Comparison of ENCODE assay signal across 19 cellular contexts in genomic region chr1:94031591-94031990, GRCh38.
"Had no signal": no experiment of that assay in that cellular context is flagged by ENCODE, and none has a peak within 500 bp of the region (broad histone marks: within the 10 kb centered on the region; RNA-seq: fewer than 3 reads in every experiment).

No MANE protein-coding gene starts in this region.

- H3K36me3 ChIP-seq: sigmoid colon, thoracic aorta had no signal

- ATAC-seq: activated T-helper 17 cell treated with anti-CD3 and anti-CD28 coated beads, Interleukin-2, amount 50 U/mL, for 72 hours; mucosa of descending colon; T-cell had no signal

- H3K27ac Mint-ChIP-seq: activated naive CD8-positive, alpha-beta T cell treated with anti-CD3 and anti-CD28 coated beads, Interleukin-2, amount 10 ng/mL, durations not matched to agents 7 days and 5 days; activated T-cell treated with anti-CD3 and anti-CD28 coated beads, Interleukin-2, amount 50 U/mL, for 24 hours; activated T-helper 17 cell treated with anti-CD3 and anti-CD28 coated beads, Interleukin-2, amount 50 U/mL, for 72 hours; T-cell; T-helper 2 cell treated with Interferon-gamma antibody and Interleukin-4, amounts not matched to agents 5 μg/mL and 100 μg/mL, for 36 hours had no signal

- H3K36me3 Mint-ChIP-seq: activated naive CD8-positive, alpha-beta T cell treated with anti-CD3 and anti-CD28 coated beads, Interleukin-2, amount 10 ng/mL, durations not matched to agents 7 days and 5 days; T-cell had no signal

- H3K4me1 ChIP-seq: sigmoid colon had no signal

- H3K4me3 Mint-ChIP-seq: activated naive CD8-positive, alpha-beta T cell treated with anti-CD3 and anti-CD28 coated beads, Interleukin-2, amount 10 ng/mL, durations not matched to agents 7 days and 5 days; activated T-cell treated with anti-CD3 and anti-CD28 coated beads, Interleukin-2, amount 50 U/mL, for 24 hours; activated T-helper 17 cell treated with anti-CD3 and anti-CD28 coated beads, Interleukin-2, amount 50 U/mL, for 72 hours; nephron progenitor cell; T-cell; T-helper 2 cell treated with Interferon-gamma antibody and Interleukin-4, amounts not matched to agents 5 μg/mL and 100 μg/mL, for 36 hours had no signal

- H3K4me1 Mint-ChIP-seq: activated naive CD8-positive, alpha-beta T cell treated with anti-CD3 and anti-CD28 coated beads, Interleukin-2, amount 10 ng/mL, durations not matched to agents 7 days and 5 days; activated T-helper 17 cell treated with anti-CD3 and anti-CD28 coated beads, Interleukin-2, amount 50 U/mL, for 72 hours; T-cell had no signal

- H3K27ac ChIP-seq: sigmoid colon, thoracic aorta had no signal

- DNase-seq: activated CD8-positive, alpha-beta memory T cell treated with anti-CD3 and anti-CD28 coated beads for 24 hours; activated CD8-positive, alpha-beta memory T cell treated with anti-CD3 and anti-CD28 coated beads, Interleukin-2, amount 50 U/mL, for 4 hours; activated naive CD4-positive, alpha-beta T cell; activated naive CD8-positive, alpha-beta T cell treated with anti-CD3 and anti-CD28 coated beads, Interleukin-2, amount 10 ng/mL, durations not matched to agents 7 days and 5 days; activated T-cell treated with anti-CD3 and anti-CD28 coated beads, Interleukin-2, amount 50 U/mL, for 24 hours; amygdala; cerebellar nuclear complex; effector CD4-positive, alpha-beta T cell; mucosa of descending colon; nephron progenitor cell; occipital lobe; sigmoid colon; stimulated activated CD4-positive, alpha-beta T cell treated with anti-CD3 and anti-CD28 coated beads, Interleukin-2, amount 100 ng/mL, for 48 hours; stimulated activated naive CD4-positive, alpha-beta T cell; T-cell had no signal

- H3K27me3 ChIP-seq: sigmoid colon had no signal

- H3K4me3 ChIP-seq: mucosa of descending colon, sigmoid colon, smooth muscle cell, thoracic aorta had no signal

- H3K9me3 Mint-ChIP-seq: activated naive CD8-positive, alpha-beta T cell treated with anti-CD3 and anti-CD28 coated beads, Interleukin-2, amount 10 ng/mL, durations not matched to agents 7 days and 5 days; activated T-cell treated with anti-CD3 and anti-CD28 coated beads, Interleukin-2, amount 50 U/mL, for 24 hours; activated T-helper 17 cell treated with anti-CD3 and anti-CD28 coated beads, Interleukin-2, amount 50 U/mL, for 72 hours; nephron progenitor cell; T-cell; T-helper 2 cell treated with Interferon-gamma antibody and Interleukin-4, amounts not matched to agents 5 μg/mL and 100 μg/mL, for 36 hours had no signal

- H3K4me2 ChIP-seq: smooth muscle cell had no signal

- H3K9me3 ChIP-seq: mucosa of descending colon, sigmoid colon, thoracic aorta had no signal
